2 cellular contexts compared by ENCODE assay signal in the genomic region with DNA sequence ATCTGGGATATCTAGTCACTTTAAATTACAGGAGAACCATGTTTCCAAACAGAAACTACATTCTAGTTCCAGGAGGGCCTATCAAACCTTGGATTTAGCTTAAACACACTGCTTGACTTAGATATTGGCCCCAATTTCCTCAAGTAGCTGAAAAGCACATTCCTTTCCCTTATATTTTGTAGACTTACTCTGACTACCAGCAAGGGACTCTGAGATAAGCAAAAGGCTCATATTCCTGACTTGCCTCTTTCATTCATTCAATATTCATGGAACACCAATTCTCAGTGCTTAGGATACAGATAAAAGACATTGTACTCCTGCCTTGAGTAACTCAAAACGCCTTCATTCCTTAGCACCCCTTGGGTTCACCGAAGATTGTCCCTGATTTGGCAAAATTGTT.
TF ChIP-seq lines count a peak whose summit lies in the region.

No MANE protein-coding gene starts in this region.

TF ChIP-seq in H1, 55 proteins besides CTCF, POLR2A, EP300 and RAD21:
- no peak for TF ChIP-seq SP2 (IDR thresholded peaks at IDR 0.05; ENCODE audit: low read length)
- TF ChIP-seq BRCA1 (IDR thresholded peaks at IDR 0.05; ENCODE audit: low read depth, low read length): no peak
- TF ChIP-seq TAF7 (optimal IDR thresholded peaks at IDR 0.05; ENCODE audit: borderline replicate concordance, low read depth, low read length): no peak
- no peak for TF ChIP-seq FOSL1 (IDR thresholded peaks at IDR 0.05; ENCODE audit: insufficient read depth, low read depth, low read length)
- no peak for TF ChIP-seq JUN (IDR thresholded peaks at IDR 0.05; ENCODE audit: low read depth, low read length)
- TF ChIP-seq, protein P1, sequence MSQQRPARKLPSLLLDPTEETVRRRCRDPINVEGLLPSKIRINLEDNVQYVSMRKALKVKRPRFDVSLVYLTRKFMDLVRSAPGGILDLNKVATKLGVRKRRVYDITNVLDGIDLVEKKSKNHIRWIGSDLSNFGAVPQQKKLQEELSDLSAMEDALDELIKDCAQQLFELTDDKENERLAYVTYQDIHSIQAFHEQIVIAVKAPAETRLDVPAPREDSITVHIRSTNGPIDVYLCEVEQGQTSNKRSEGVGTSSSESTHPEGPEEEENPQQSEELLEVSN (IDR thresholded peaks at IDR 0.05): no peak
- no peak for TF ChIP-seq SRF (IDR thresholded peaks at IDR 0.05; ENCODE audit: low read depth, low read length)
- TF ChIP-seq CEBPB (IDR thresholded peaks at IDR 0.05; ENCODE audit: low read depth, low read length): no peak
- no peak for TF ChIP-seq MAFK (IDR thresholded peaks at IDR 0.05; ENCODE audit: low read depth, low read length)
- TF ChIP-seq EGR1 (IDR thresholded peaks at IDR 0.05; ENCODE audit: borderline replicate concordance, low read depth, low read length): no peak
- no peak for TF ChIP-seq NRF1 (IDR thresholded peaks at IDR 0.05; ENCODE audit: low read depth, low read length)

TF ChIP-seq in GM12891, 5 proteins besides CTCF, POLR2A, EP300 and RAD21:
- no peak for TF ChIP-seq POLR2AphosphoS5 (IDR thresholded peaks at IDR 0.05; ENCODE audit: low read depth, low read length)
- TF ChIP-seq SPI1 (IDR thresholded peaks at IDR 0.05; ENCODE audit: low read depth, low read length): no peak
